ENCODE assay signal across 22 cellular contexts in the genomic region with DNA sequence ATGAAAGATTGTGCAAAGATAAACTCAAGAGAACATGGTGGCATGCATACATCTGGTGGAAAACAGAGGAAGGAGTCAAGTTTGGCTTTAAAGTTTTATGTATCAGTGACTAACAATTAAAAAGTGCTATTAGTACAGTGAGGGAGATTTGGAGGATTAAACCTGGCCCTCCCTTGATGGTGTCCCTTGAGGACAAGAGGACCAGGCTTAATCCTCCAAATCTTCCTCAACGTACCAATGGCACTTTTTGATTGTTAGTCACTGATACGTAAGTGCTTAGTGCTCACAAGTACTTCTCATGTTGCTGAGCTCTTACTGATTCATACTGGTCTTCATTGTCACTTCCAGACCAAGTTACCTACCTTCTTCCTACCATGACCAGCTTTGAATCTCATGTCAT.
"Had no signal": no experiment of that assay in that cellular context is flagged by ENCODE, and none has a peak within 500 bp of the region (broad histone marks: within the 10 kb centered on the region; RNA-seq: fewer than 3 reads in every experiment).

No MANE protein-coding gene starts in this region.

- H3K27ac ChIP-seq: brain microvascular endothelial cell, coronary artery, dorsolateral prefrontal cortex, heart left ventricle had no signal

- H3K36me3 ChIP-seq: brain microvascular endothelial cell, heart left ventricle had no signal

- H3K4me1 ChIP-seq: heart left ventricle had no signal

- H3K9me3 ChIP-seq: heart left ventricle had no signal

- DNase-seq: activated CD4-positive, alpha-beta memory T cell treated with anti-CD3 and anti-CD28 coated beads, Interleukin-2, amount 10 ng/mL, durations not matched to agents 7 days and 5 days; activated CD4-positive, alpha-beta T cell treated with anti-CD3 and anti-CD28 coated beads for 36 hours; activated CD4-positive, alpha-beta T cell treated with anti-CD3 and anti-CD28 coated beads, Interleukin-2, amount 10 ng/mL, durations not matched to agents 7 days and 5 days; activated CD4-positive, alpha-beta T cell treated with anti-CD3 and anti-CD28 coated beads, Interleukin-2, amount 50 U/mL, for 4 hours; activated CD4-positive, CD25-positive, alpha-beta regulatory T cell; activated CD4-positive, CD25-positive, alpha-beta regulatory T cell treated with anti-CD3 and anti-CD28 coated beads, Interleukin-2, amount 50 U/mL, for 72 hours; activated CD8-positive, alpha-beta memory T cell treated with anti-CD3 and anti-CD28 coated beads for 24 hours; activated effector memory CD4-positive, alpha-beta T cell treated with Interleukin-2 at 50 U/mL for 16 hours; activated gamma-delta T cell treated with Interleukin-2 at 50 U/mL for 16 hours; activated naive CD4-positive, alpha-beta T cell treated with anti-CD3 and anti-CD28 coated beads, Interleukin-2, amount 50 U/mL, for 16 hours; activated naive CD4-positive, alpha-beta T cell treated with Interleukin-2 at 50 U/mL for 16 hours; activated T-cell treated with anti-CD3 and anti-CD28 coated beads, Interleukin-2, amount 50 U/mL, for 4 hours; amniotic stem cell; anterior cingulate cortex; brain microvascular endothelial cell; dorsolateral prefrontal cortex; effector memory CD4-positive, alpha-beta T cell; endodermal cell; foreskin fibroblast; heart left ventricle; T-helper 2 cell had no signal

- H3K27me3 ChIP-seq: brain microvascular endothelial cell, dorsolateral prefrontal cortex, heart left ventricle had no signal

- H3K4me3 ChIP-seq: coronary artery, dorsolateral prefrontal cortex, heart left ventricle had no signal
